ENCODE assay signal across 2 cellular contexts in the genomic region with DNA sequence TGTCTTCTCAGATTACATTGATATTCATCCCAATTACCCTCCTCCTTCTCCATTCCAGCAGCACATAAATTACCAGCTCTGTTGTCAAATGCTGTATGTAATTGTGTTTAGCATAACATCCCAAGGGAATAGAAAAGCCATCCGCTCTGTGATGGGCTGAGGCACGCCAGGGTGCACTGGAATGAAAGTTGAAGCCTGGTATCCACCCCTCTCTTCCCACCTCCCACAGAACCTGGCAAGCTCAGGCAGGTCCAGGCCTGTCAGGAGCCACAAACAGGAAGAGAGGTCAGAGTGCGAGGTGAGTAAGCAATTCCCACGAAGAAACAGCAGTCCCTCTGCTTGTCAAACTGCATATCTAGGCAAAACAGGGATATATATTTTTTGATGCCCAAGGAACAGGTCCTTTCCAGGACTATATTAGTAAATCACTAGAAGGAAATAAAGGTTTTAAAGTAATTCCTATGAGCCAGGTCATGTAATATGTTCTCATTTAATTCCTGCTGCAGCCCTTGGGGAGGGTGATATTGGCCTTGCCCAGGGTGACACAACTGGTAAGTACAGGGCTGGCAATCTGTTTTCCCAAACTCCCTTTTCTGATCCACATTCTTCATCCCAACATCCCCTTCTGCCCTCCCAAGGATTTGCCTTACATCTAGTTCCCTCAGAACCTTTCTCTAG.
A peak's percentile ranks its signal among the peaks of the same experiment; 100 is the strongest.
TF ChIP-seq lines count a peak whose summit lies in the region.

No MANE protein-coding gene starts in this region.

TF ChIP-seq in WTC11, 78 proteins besides CTCF, POLR2A, EP300 and RAD21 (continued from another document):
- TF ChIP-seq, protein P1, sequence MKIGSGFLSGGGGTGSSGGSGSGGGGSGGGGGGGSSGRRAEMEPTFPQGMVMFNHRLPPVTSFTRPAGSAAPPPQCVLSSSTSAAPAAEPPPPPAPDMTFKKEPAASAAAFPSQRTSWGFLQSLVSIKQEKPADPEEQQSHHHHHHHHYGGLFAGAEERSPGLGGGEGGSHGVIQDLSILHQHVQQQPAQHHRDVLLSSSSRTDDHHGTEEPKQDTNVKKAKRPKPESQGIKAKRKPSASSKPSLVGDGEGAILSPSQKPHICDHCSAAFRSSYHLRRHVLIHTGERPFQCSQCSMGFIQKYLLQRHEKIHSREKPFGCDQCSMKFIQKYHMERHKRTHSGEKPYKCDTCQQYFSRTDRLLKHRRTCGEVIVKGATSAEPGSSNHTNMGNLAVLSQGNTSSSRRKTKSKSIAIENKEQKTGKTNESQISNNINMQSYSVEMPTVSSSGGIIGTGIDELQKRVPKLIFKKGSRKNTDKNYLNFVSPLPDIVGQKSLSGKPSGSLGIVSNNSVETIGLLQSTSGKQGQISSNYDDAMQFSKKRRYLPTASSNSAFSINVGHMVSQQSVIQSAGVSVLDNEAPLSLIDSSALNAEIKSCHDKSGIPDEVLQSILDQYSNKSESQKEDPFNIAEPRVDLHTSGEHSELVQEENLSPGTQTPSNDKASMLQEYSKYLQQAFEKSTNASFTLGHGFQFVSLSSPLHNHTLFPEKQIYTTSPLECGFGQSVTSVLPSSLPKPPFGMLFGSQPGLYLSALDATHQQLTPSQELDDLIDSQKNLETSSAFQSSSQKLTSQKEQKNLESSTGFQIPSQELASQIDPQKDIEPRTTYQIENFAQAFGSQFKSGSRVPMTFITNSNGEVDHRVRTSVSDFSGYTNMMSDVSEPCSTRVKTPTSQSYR (CRISPR knock-in tag; IDR thresholded peaks at IDR 0.05), result no peak
- TF ChIP-seq IRF2 (CRISPR knock-in tag; IDR thresholded peaks at IDR 0.05; ENCODE audit: borderline replicate concordance, low read depth), result no peak
- TF ChIP-seq, protein P2, sequence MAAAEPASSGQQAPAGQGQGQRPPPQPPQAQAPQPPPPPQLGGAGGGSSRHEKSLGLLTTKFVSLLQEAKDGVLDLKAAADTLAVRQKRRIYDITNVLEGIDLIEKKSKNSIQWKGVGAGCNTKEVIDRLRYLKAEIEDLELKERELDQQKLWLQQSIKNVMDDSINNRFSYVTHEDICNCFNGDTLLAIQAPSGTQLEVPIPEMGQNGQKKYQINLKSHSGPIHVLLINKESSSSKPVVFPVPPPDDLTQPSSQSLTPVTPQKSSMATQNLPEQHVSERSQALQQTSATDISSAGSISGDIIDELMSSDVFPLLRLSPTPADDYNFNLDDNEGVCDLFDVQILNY (CRISPR knock-in tag; IDR thresholded peaks at IDR 0.05), result no peak
- TF ChIP-seq, protein P3, sequence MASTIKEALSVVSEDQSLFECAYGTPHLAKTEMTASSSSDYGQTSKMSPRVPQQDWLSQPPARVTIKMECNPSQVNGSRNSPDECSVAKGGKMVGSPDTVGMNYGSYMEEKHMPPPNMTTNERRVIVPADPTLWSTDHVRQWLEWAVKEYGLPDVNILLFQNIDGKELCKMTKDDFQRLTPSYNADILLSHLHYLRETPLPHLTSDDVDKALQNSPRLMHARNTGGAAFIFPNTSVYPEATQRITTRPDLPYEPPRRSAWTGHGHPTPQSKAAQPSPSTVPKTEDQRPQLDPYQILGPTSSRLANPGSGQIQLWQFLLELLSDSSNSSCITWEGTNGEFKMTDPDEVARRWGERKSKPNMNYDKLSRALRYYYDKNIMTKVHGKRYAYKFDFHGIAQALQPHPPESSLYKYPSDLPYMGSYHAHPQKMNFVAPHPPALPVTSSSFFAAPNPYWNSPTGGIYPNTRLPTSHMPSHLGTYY (CRISPR knock-in tag; IDR thresholded peaks at IDR 0.05), result no peak
- TF ChIP-seq, protein P4, sequence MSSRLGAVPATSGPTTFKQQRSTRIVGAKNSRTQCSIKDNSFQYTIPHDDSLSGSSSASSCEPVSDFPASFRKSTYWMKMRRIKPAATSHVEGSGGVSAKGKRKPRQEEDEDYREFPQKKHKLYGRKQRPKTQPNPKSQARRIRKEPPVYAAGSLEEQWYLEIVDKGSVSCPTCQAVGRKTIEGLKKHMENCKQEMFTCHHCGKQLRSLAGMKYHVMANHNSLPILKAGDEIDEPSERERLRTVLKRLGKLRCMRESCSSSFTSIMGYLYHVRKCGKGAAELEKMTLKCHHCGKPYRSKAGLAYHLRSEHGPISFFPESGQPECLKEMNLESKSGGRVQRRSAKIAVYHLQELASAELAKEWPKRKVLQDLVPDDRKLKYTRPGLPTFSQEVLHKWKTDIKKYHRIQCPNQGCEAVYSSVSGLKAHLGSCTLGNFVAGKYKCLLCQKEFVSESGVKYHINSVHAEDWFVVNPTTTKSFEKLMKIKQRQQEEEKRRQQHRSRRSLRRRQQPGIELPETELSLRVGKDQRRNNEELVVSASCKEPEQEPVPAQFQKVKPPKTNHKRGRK (CRISPR knock-in tag; IDR thresholded peaks at IDR 0.05; ENCODE audit: borderline replicate concordance), result no peak
- TF ChIP-seq SP1 (CRISPR knock-in tag; conservative IDR thresholded peaks at IDR 0.05), result no peak
- TF ChIP-seq, protein P5, sequence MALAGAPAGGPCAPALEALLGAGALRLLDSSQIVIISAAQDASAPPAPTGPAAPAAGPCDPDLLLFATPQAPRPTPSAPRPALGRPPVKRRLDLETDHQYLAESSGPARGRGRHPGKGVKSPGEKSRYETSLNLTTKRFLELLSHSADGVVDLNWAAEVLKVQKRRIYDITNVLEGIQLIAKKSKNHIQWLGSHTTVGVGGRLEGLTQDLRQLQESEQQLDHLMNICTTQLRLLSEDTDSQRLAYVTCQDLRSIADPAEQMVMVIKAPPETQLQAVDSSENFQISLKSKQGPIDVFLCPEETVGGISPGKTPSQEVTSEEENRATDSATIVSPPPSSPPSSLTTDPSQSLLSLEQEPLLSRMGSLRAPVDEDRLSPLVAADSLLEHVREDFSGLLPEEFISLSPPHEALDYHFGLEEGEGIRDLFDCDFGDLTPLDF (CRISPR knock-in tag; IDR thresholded peaks at IDR 0.05), result no peak
- TF ChIP-seq, protein P6, sequence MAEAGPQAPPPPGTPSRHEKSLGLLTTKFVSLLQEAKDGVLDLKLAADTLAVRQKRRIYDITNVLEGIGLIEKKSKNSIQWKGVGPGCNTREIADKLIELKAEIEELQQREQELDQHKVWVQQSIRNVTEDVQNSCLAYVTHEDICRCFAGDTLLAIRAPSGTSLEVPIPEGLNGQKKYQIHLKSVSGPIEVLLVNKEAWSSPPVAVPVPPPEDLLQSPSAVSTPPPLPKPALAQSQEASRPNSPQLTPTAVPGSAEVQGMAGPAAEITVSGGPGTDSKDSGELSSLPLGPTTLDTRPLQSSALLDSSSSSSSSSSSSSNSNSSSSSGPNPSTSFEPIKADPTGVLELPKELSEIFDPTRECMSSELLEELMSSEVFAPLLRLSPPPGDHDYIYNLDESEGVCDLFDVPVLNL (CRISPR knock-in tag; IDR thresholded peaks at IDR 0.05; ENCODE audit: borderline replicate concordance, low read depth), result no peak

TF ChIP-seq in HepG2, 621 proteins besides CTCF, POLR2A, EP300 and RAD21 (continued from another document and continues in another):
- TF ChIP-seq, protein P7, sequence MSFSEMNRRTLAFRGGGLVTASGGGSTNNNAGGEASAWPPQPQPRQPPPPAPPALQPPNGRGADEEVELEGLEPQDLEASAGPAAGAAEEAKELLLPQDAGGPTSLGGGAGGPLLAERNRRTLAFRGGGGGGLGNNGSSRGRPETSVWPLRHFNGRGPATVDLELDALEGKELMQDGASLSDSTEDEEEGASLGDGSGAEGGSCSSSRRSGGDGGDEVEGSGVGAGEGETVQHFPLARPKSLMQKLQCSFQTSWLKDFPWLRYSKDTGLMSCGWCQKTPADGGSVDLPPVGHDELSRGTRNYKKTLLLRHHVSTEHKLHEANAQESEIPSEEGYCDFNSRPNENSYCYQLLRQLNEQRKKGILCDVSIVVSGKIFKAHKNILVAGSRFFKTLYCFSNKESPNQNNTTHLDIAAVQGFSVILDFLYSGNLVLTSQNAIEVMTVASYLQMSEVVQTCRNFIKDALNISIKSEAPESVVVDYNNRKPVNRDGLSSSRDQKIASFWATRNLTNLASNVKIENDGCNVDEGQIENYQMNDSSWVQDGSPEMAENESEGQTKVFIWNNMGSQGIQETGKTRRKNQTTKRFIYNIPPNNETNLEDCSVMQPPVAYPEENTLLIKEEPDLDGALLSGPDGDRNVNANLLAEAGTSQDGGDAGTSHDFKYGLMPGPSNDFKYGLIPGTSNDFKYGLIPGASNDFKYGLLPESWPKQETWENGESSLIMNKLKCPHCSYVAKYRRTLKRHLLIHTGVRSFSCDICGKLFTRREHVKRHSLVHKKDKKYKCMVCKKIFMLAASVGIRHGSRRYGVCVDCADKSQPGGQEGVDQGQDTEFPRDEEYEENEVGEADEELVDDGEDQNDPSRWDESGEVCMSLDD (CRISPR knock-in tag; IDR thresholded peaks at IDR 0.05; ENCODE audit: borderline replicate concordance), result no peak
- TF ChIP-seq TOE1 (CRISPR knock-in tag; IDR thresholded peaks at IDR 0.05), result no peak
- TF ChIP-seq, protein P8, sequence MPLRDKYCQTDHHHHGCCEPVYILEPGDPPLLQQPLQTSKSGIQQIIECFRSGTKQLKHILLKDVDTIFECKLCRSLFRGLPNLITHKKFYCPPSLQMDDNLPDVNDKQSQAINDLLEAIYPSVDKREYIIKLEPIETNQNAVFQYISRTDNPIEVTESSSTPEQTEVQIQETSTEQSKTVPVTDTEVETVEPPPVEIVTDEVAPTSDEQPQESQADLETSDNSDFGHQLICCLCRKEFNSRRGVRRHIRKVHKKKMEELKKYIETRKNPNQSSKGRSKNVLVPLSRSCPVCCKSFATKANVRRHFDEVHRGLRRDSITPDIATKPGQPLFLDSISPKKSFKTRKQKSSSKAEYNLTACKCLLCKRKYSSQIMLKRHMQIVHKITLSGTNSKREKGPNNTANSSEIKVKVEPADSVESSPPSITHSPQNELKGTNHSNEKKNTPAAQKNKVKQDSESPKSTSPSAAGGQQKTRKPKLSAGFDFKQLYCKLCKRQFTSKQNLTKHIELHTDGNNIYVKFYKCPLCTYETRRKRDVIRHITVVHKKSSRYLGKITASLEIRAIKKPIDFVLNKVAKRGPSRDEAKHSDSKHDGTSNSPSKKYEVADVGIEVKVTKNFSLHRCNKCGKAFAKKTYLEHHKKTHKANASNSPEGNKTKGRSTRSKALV (CRISPR knock-in tag; IDR thresholded peaks at IDR 0.05), result no peak
- no peak for TF ChIP-seq HDAC1 (CRISPR knock-in tag; IDR thresholded peaks at IDR 0.05)
- no peak for TF ChIP-seq ZNF496 (CRISPR knock-in tag; IDR thresholded peaks at IDR 0.05; ENCODE audit: insufficient replicate concordance)
- TF ChIP-seq, protein P9, sequence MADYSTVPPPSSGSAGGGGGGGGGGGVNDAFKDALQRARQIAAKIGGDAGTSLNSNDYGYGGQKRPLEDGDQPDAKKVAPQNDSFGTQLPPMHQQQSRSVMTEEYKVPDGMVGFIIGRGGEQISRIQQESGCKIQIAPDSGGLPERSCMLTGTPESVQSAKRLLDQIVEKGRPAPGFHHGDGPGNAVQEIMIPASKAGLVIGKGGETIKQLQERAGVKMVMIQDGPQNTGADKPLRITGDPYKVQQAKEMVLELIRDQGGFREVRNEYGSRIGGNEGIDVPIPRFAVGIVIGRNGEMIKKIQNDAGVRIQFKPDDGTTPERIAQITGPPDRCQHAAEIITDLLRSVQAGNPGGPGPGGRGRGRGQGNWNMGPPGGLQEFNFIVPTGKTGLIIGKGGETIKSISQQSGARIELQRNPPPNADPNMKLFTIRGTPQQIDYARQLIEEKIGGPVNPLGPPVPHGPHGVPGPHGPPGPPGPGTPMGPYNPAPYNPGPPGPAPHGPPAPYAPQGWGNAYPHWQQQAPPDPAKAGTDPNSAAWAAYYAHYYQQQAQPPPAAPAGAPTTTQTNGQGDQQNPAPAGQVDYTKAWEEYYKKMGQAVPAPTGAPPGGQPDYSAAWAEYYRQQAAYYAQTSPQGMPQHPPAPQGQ (CRISPR knock-in tag; IDR thresholded peaks at IDR 0.05; ENCODE audit: borderline replicate concordance), result no peak
- no peak for TF ChIP-seq RFXANK (CRISPR knock-in tag; IDR thresholded peaks at IDR 0.05)
- TF ChIP-seq NR2F6 (IDR thresholded peaks at IDR 0.05), result 0 out of 2 replicates have a peak, but pooled peaks have one; percentile 11
- TF ChIP-seq NR2F6 (CRISPR knock-in tag; IDR thresholded peaks at IDR 0.05), result peak; percentile 47; the same call in 1 of the 2 replicates
- TF ChIP-seq REPIN1 (CRISPR knock-in tag; IDR thresholded peaks at IDR 0.05; ENCODE audit: borderline replicate concordance, low read depth), result no peak
- no peak for TF ChIP-seq KDM1A (CRISPR knock-in tag; IDR thresholded peaks at IDR 0.05)
- no peak for TF ChIP-seq NBN (conservative IDR thresholded peaks at IDR 0.05)
- TF ChIP-seq, protein P10, sequence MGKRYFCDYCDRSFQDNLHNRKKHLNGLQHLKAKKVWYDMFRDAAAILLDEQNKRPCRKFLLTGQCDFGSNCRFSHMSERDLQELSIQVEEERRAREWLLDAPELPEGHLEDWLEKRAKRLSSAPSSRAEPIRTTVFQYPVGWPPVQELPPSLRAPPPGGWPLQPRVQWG (CRISPR knock-in tag; IDR thresholded peaks at IDR 0.05; ENCODE audit: borderline replicate concordance, low read depth), result no peak
- TF ChIP-seq FOXO1 (CRISPR knock-in tag; IDR thresholded peaks at IDR 0.05), result no peak
- TF ChIP-seq ZNF3 (CRISPR knock-in tag; IDR thresholded peaks at IDR 0.05), result no peak
- TF ChIP-seq, protein P11, sequence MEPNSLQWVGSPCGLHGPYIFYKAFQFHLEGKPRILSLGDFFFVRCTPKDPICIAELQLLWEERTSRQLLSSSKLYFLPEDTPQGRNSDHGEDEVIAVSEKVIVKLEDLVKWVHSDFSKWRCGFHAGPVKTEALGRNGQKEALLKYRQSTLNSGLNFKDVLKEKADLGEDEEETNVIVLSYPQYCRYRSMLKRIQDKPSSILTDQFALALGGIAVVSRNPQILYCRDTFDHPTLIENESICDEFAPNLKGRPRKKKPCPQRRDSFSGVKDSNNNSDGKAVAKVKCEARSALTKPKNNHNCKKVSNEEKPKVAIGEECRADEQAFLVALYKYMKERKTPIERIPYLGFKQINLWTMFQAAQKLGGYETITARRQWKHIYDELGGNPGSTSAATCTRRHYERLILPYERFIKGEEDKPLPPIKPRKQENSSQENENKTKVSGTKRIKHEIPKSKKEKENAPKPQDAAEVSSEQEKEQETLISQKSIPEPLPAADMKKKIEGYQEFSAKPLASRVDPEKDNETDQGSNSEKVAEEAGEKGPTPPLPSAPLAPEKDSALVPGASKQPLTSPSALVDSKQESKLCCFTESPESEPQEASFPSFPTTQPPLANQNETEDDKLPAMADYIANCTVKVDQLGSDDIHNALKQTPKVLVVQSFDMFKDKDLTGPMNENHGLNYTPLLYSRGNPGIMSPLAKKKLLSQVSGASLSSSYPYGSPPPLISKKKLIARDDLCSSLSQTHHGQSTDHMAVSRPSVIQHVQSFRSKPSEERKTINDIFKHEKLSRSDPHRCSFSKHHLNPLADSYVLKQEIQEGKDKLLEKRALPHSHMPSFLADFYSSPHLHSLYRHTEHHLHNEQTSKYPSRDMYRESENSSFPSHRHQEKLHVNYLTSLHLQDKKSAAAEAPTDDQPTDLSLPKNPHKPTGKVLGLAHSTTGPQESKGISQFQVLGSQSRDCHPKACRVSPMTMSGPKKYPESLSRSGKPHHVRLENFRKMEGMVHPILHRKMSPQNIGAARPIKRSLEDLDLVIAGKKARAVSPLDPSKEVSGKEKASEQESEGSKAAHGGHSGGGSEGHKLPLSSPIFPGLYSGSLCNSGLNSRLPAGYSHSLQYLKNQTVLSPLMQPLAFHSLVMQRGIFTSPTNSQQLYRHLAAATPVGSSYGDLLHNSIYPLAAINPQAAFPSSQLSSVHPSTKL (CRISPR knock-in tag; IDR thresholded peaks at IDR 0.05), result no peak
- TF ChIP-seq HNF4G (IDR thresholded peaks at IDR 0.05; ENCODE audit: borderline replicate concordance, low read depth, low read length), result no peak
- TF ChIP-seq HNF4G (CRISPR knock-in tag; IDR thresholded peaks at IDR 0.05; ENCODE audit: borderline replicate concordance, low read depth), result no peak
- TF ChIP-seq ZNF564 (CRISPR knock-in tag; IDR thresholded peaks at IDR 0.05), result no peak
- no peak for TF ChIP-seq ZNF678 (CRISPR knock-in tag; IDR thresholded peaks at IDR 0.05)
- TF ChIP-seq, protein P12, sequence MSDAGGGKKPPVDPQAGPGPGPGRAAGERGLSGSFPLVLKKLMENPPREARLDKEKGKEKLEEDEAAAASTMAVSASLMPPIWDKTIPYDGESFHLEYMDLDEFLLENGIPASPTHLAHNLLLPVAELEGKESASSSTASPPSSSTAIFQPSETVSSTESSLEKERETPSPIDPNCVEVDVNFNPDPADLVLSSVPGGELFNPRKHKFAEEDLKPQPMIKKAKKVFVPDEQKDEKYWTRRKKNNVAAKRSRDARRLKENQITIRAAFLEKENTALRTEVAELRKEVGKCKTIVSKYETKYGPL (CRISPR knock-in tag; IDR thresholded peaks at IDR 0.05), result no peak
- 0 out of 4 replicates have a peak, but pooled peaks of 1 of the 2 experiments have one; percentile 18 for TF ChIP-seq NR2F1 (CRISPR knock-in tag; IDR thresholded peaks at IDR 0.05)
- no peak for TF ChIP-seq GATA4 (IDR thresholded peaks at IDR 0.05; ENCODE audit: borderline replicate concordance, low read depth)
